Comparison of ENCODE assay signal across 8 cellular contexts in genomic region chr9:79572891-79573696, GRCh38. TPM values are rescaled to one million over a fixed set of nuclear protein-coding genes. Genes with fewer than 3 reads are reported as not detected.
DNase-seq lines count a peak whose midpoint lies in the region; ATAC-seq and TF ChIP-seq lines count a peak whose summit lies in the region.

No MANE protein-coding gene starts in this region.

- TF ChIP-seq CTCF in AG04450 (IDR thresholded peaks at IDR 0.05; ENCODE audit: low read depth, low read length) (no peak), HEK293 (tag by site-specific recombination; IDR thresholded peaks at IDR 0.05) (no peak)

- H3K27ac ChIP-seq in AG04450 (ENCODE audit: low read depth, low read length) = peak overlapping the region; percentile 65
- H3K27ac ChIP-seq in HEK293 (ENCODE audit: extremely low read depth, low read depth, low read length) = peak overlapping the region; percentile 81

- no peak for ATAC-seq in HG03378 (IDR thresholded peaks at IDR 0.05; ENCODE audit: unreplicated experiment)

- H3K4me1 Mint-ChIP-seq in activated CD4-positive, alpha-beta T cell treated with anti-CD3 and anti-CD28 coated beads, Interleukin-2, amount 10 ng/mL, durations not matched to agents 24 days and 14 days = peaks cover 37% of the 10 kb centered on the region

- CTCF ChIA-PET in AG04450 (lab: Charles Lee) (interaction anchor here (1.6 kb wide), 1 partner anchor 1134 kb away, joined by 7 read pairs; no protein-coding TSS in a partner anchor), HEK293 (lab: Yijun Ruan, JAX) (no interaction called here)

- peak overlapping the region; percentile 79 for H3K4me3 ChIP-seq in AG04450 (ENCODE audit: low read depth, low read length)
- H3K4me3 ChIP-seq in HEK293 (ENCODE audit: low read depth, low read length) = peak overlapping the region; percentile 93

- H3K27me3 Mint-ChIP-seq in activated CD4-positive, alpha-beta T cell treated with anti-CD3 and anti-CD28 coated beads, Interleukin-2, amount 10 ng/mL, durations not matched to agents 24 days and 14 days = peaks cover 16% of the 10 kb centered on the region

- no peak overlapping the region for H3K4me3 Mint-ChIP-seq in activated CD4-positive, alpha-beta T cell treated with anti-CD3 and anti-CD28 coated beads, Interleukin-2, amount 10 ng/mL, durations not matched to agents 24 days and 14 days

- no peaks in the 10 kb centered on the region for H3K4me1 ChIP-seq in HEK293 (ENCODE audit: control insufficient read depth, insufficient read depth, low read length)

- H3K36me3 Mint-ChIP-seq in activated CD4-positive, alpha-beta T cell treated with anti-CD3 and anti-CD28 coated beads, Interleukin-2, amount 10 ng/mL, durations not matched to agents 24 days and 14 days (ENCODE audit: low read depth) = peaks cover 25% of the 10 kb centered on the region

- H3K9me3 ChIP-seq in AG04450 (ENCODE audit: control insufficient read depth, insufficient read depth, low read length) = no peaks in the 10 kb centered on the region
- H3K9me3 ChIP-seq in HEK293 (ENCODE audit: control insufficient read depth, insufficient read depth, low read depth, low read length) = no peaks in the 10 kb centered on the region

- peak overlapping the region; percentile 72 for H3K27ac Mint-ChIP-seq in activated CD4-positive, alpha-beta T cell treated with anti-CD3 and anti-CD28 coated beads, Interleukin-2, amount 10 ng/mL, durations not matched to agents 24 days and 14 days

- DNase-seq in AG04450 (ENCODE audit: low read depth, low spot score) (no peak), dermis blood vessel endothelial cell (peak; percentile 49), lung microvascular endothelial cell (ENCODE audit: low read depth in 2 of 2) (peak; percentile 34 to 37), pons (ENCODE audit: low spot score) (no peak)
- peak; percentile 90 for DNase-seq in activated CD4-positive, alpha-beta T cell treated with anti-CD3 and anti-CD28 coated beads, Interleukin-2, amount 10 ng/mL, durations not matched to agents 24 days and 14 days
- peak; percentile 23 for DNase-seq in stimulated activated CD8-positive, alpha-beta memory T cell treated with anti-CD3 and anti-CD28 coated beads, Interleukin-15, amount 100 ng/mL, for 1 hour (ENCODE audit: low read depth)

- peaks cover 0 to 18% of the 10 kb centered on the region in 2 experiments; a peak in 1 of 3 replicates for H3K36me3 ChIP-seq in HEK293 (ENCODE audit: control insufficient read depth in 2 of 2, insufficient read depth in 1 of 2, low read length in 2 of 2)

- H3K27me3 ChIP-seq in AG04450 (ENCODE audit: control insufficient read depth, insufficient read depth, low read length) = no peaks in the 10 kb centered on the region

- H3K9me3 Mint-ChIP-seq in activated CD4-positive, alpha-beta T cell treated with anti-CD3 and anti-CD28 coated beads, Interleukin-2, amount 10 ng/mL, durations not matched to agents 24 days and 14 days = no peaks in the 10 kb centered on the region

- POLR2A ChIA-PET in AG04450 (lab: Yijun Ruan, JAX) (interaction anchor here (1.4 kb wide), 1 partner anchor 377 kb away, joined by 3 read pairs; no protein-coding TSS in a partner anchor), HEK293 (lab: Yijun Ruan, JAX) (interaction anchor here (1.4 to 3.0 kb wide), 6 partner anchors 12 to 439 kb away, joined by 4 to 38 read pairs (median 7); no protein-coding TSS in a partner anchor)

- intact Hi-C loops in activated CD4-positive, alpha-beta T cell treated with anti-CD3 and anti-CD28 coated beads, Interleukin-2, amount 10 ng/mL, durations not matched to agents 24 days and 14 days (cut with micrococcal nuclease) = no loop called here

TF ChIP-seq in HEK293, 187 proteins besides CTCF, POLR2A, EP300 and RAD21 (continues in another document):
- TF ChIP-seq ZSCAN18 (tag by site-specific recombination; IDR thresholded peaks at IDR 0.05) (no peak), GLIS1 (tag by site-specific recombination; IDR thresholded peaks at IDR 0.05) (peak; percentile 42), KLF9 (tag by site-specific recombination; IDR thresholded peaks at IDR 0.05; ENCODE audit: low read depth) (peak; percentile 25; the same call in 1 of the 2 replicates), ZNF707 (tag by site-specific recombination; IDR thresholded peaks at IDR 0.05) (no peak), TCF7L2 (IDR thresholded peaks at IDR 0.05; ENCODE audit: borderline replicate concordance, low read depth, low read length) (peak; percentile 6), BCL11A (tag by site-specific recombination; IDR thresholded peaks at IDR 0.05; ENCODE audit: low read depth) (0 out of 2 replicates have a peak, but pooled peaks have one; percentile 6), ZNF558 (tag by site-specific recombination; IDR thresholded peaks at IDR 0.05) (no peak), ELK4 (IDR thresholded peaks at IDR 0.05; ENCODE audit: borderline replicate concordance, low read depth, low read length) (no peak), ZBTB8A (tag by site-specific recombination; IDR thresholded peaks at IDR 0.05) (peak; percentile 82), PRDM10 (tag by site-specific recombination; IDR thresholded peaks at IDR 0.05) (peak; percentile 85), REPIN1 (tag by site-specific recombination; IDR thresholded peaks at IDR 0.05; ENCODE audit: low read depth) (no peak), ZBTB20 (tag by site-specific recombination; IDR thresholded peaks at IDR 0.05) (peak; percentile 51; the same call in 1 of the 2 replicates), GLIS2 (tag by site-specific recombination; IDR thresholded peaks at IDR 0.05) (peak; percentile 56; the same call in 1 of the 2 replicates), ZNF596 (tag by site-specific recombination; IDR thresholded peaks at IDR 0.05) (no peak), ZIC2 (tag by site-specific recombination; IDR thresholded peaks at IDR 0.05) (peak; percentile 42), ZNF335 (tag by site-specific recombination; conservative IDR thresholded peaks at IDR 0.05) (peak; percentile 97)
- TF ChIP-seq, protein P1, sequence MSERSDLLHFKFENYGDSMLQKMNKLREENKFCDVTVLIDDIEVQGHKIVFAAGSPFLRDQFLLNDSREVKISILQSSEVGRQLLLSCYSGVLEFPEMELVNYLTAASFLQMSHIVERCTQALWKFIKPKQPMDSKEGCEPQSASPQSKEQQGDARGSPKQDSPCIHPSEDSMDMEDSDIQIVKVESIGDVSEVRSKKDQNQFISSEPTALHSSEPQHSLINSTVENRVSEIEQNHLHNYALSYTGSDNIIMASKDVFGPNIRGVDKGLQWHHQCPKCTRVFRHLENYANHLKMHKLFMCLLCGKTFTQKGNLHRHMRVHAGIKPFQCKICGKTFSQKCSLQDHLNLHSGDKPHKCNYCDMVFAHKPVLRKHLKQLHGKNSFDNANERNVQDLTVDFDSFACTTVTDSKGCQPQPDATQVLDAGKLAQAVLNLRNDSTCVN (tag by site-specific recombination; optimal IDR thresholded peaks at IDR 0.05) = peak; percentile 66

RNA-seq across cellular contexts. Expression of gene TLE4, which starts 1.3 kb away (rescaled TPM):
- 42.2 and 53.4 TPM in 2 replicates for polyA plus RNA-seq in AG04450 (2011; rRNA removed)
- polyA minus RNA-seq in AG04450 (2011; rRNA and poly(A)+ RNA removed) = 114 and 117 TPM in 2 replicates
- 12.1 and 13.9 TPM in 2 replicates for total RNA-seq in activated CD4-positive, alpha-beta T cell treated with anti-CD3 and anti-CD28 coated beads, Interleukin-2, amount 10 ng/mL, durations not matched to agents 24 days and 14 days
- total RNA-seq in dermis blood vessel endothelial cell = 23.7 and 25.5 TPM in 2 replicates
- 9.8 and 16.9 TPM in 2 replicates for total RNA-seq in lung microvascular endothelial cell

Comparison
In these comparisons a context has a peak if more than half of its experiments do, and no peak if none do; other contexts are left out.
1. DNase-seq: peak in activated CD4-positive, alpha-beta T cell treated with anti-CD3 and anti-CD28 coated beads, Interleukin-2, amount 10 ng/mL, durations not matched to agents 24 days and 14 days (single experiment), dermis blood vessel endothelial cell (single experiment), lung microvascular endothelial cell (2 of 2) and stimulated activated CD8-positive, alpha-beta memory T cell treated with anti-CD3 and anti-CD28 coated beads, Interleukin-15, amount 100 ng/mL, for 1 hour (single experiment); none in AG04450 (single experiment) and pons (single experiment).